8 cellular contexts compared by ENCODE assay signal in the genomic region with DNA sequence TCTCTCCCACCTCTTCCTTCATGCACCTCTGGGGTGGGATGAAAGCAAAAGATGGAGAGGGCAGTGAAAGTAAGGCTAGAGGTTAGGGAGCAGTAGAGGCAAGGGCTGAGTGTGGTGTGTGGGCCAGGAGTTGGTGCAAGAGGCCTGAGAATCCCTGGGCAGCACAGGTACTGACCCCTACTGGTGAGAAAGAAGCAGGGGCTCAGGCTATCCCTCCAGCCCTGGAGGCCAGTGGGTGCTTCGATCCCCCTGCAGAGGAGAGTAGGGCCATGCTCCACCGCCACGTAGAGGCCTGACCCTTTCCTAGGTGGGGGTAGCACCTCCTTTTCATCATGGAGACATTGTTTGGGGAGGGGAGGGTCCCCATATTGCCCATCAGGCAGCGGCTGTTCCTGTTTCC. TPM values are rescaled to one million over a fixed set of nuclear protein-coding genes. Genes with fewer than 3 reads are reported as not detected.
DNase-seq lines count a peak whose midpoint lies in the region; ATAC-seq and TF ChIP-seq lines count a peak whose summit lies in the region.

No MANE protein-coding gene starts in this region.

- H3K4me3 ChIP-seq in DOHH2 (ENCODE audit: low read length) = no peak overlapping the region

- peak; percentile 63 for ATAC-seq in GM21423 (IDR thresholded peaks at IDR 0.05; ENCODE audit: unreplicated experiment)

- H3F3A ChIP-seq in DOHH2 (ENCODE audit: control insufficient read depth, insufficient read depth) = no peaks in the 10 kb centered on the region

- no peaks in the 10 kb centered on the region for H3K9me2 ChIP-seq in DOHH2 (replicated peaks; ENCODE audit: control insufficient read depth, low read length)

- H3K9me3 ChIP-seq in DOHH2 (ENCODE audit: control insufficient read depth, insufficient read depth, low read length) = no peaks in the 10 kb centered on the region

- TF ChIP-seq CTCF in DOHH2 (IDR thresholded peaks at IDR 0.05; ENCODE audit: low read depth, low read length, poor library complexity, severe bottlenecking) = peak; percentile 59

- 0 out of 2 replicates have a peak, but pooled peaks cover 2% of the 10 kb centered on the region for H3K4me1 ChIP-seq in DOHH2 (ENCODE audit: control insufficient read depth, low read length)

- no peaks in the 10 kb centered on the region for H4K20me1 ChIP-seq in DOHH2 (ENCODE audit: control insufficient read depth, insufficient read depth, low read depth, low read length)

- DNase-seq in MV-4-11 (lab: John Stamatoyannopoulos, UW) (peak; percentile 7), germinal center (ENCODE audit: low spot score) (peak; percentile 42), GF-D8 (lab: John Stamatoyannopoulos, UW) (no peak), ureter (ENCODE audit: low spot score) (no peak), NCI-H2227 (lab: John Stamatoyannopoulos, UW; ENCODE audit: unreplicated experiment) (no peak), hypothalamus (lab: John Stamatoyannopoulos, UW) (no peak)

- H3K27me3 ChIP-seq in DOHH2 (ENCODE audit: control insufficient read depth, low read length) = peaks cover 6% of the 10 kb centered on the region; the same call in 1 of the 2 replicates

- H3K79me2 ChIP-seq in DOHH2 (ENCODE audit: control insufficient read depth, low read length) = no peaks in the 10 kb centered on the region

- H3K4me2 ChIP-seq in DOHH2 (ENCODE audit: low read length) = no peak overlapping the region

- H3K27ac ChIP-seq in DOHH2 (ENCODE audit: low read depth, low read length) = no peak overlapping the region

- no peaks in the 10 kb centered on the region for H3K36me3 ChIP-seq in DOHH2 (ENCODE audit: control insufficient read depth, low read length)

RNA-seq across cellular contexts. Expression of gene CDHR1, which starts 9.8 kb away (rescaled TPM):
- 1.5 TPM for total RNA-seq in ureter

RNA-seq across cellular contexts. Expression of gene LRIT2, which starts 21.2 kb away (rescaled TPM):
- total RNA-seq in ureter = not detected

RNA-seq across cellular contexts. Expression of gene GPR15LG, which starts 30.5 kb away (rescaled TPM):
- 29.2 TPM for total RNA-seq in ureter

RNA-seq across cellular contexts. Expression of gene LRIT1, which starts 37.2 kb away (rescaled TPM):
- total RNA-seq in ureter = not detected

RNA-seq across cellular contexts. Expression of gene RGR, which starts 40.7 kb away (rescaled TPM):
- not detected for total RNA-seq in ureter

Comparison
In these comparisons a context has a peak if more than half of its experiments do, and no peak if none do; other contexts are left out.
1. DNase-seq: peak in MV-4-11 (single experiment) and germinal center (single experiment); none in GF-D8 (single experiment), ureter (single experiment), NCI-H2227 (single experiment) and hypothalamus (0 of 51).